Comparison of ENCODE assay signal across 10 cellular contexts in the genomic region with DNA sequence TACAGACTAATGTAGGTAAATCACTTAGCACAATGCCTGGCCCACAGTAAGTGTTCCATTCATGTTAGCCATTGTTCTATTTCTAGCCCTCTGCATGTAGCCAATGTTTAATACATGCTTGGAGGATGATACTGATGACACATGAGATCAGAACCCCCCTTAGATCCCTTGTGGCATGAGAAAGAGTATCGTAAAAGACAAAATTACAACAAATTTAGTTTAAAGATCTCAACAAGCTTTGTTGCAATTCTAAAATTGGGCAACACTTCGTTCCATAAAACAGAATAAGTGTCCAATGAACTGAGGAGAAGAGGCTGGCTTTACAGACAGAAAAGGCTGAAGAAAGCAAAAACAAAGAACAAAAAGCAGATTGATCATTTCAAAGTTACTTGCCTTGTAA.
DNase-seq lines count a peak whose midpoint lies in the region; ATAC-seq and TF ChIP-seq lines count a peak whose summit lies in the region.
"Had no signal": no experiment of that assay in that cellular context is flagged by ENCODE, and none has a peak within 500 bp of the region (broad histone marks: within the 10 kb centered on the region; RNA-seq: fewer than 3 reads in every experiment).

No MANE protein-coding gene starts in this region.

- peaks cover 23% of the 10 kb centered on the region for H3K4me1 Mint-ChIP-seq in endodermal cell

- H3K9me3 Mint-ChIP-seq in endodermal cell = no peaks in the 10 kb centered on the region

- ATAC-seq in GM18909 (IDR thresholded peaks at IDR 0.05; ENCODE audit: poor library complexity, unreplicated experiment) = peak; percentile 10
- peak; percentile 10 for ATAC-seq in HG03571 (IDR thresholded peaks at IDR 0.05; ENCODE audit: unreplicated experiment)
- ATAC-seq in HG02981 (IDR thresholded peaks at IDR 0.05; ENCODE audit: unreplicated experiment) = no peak

- H3K27ac ChIP-seq in endodermal cell (ENCODE audit: low read depth, low read length) (peak overlapping the region; percentile 42), skeletal muscle tissue (ENCODE audit: low read depth, low read length) (peak overlapping the region; percentile 79)

- H3K4me3 ChIP-seq in endodermal cell (ENCODE audit: low read length) (no peak overlapping the region), skeletal muscle tissue (ENCODE audit: low read length in 3 of 3) (peak overlapping the region in 2 of 3 donors; percentile 17 to 52)

- no peaks in the 10 kb centered on the region for H3K36me3 Mint-ChIP-seq in endodermal cell (ENCODE audit: low read depth)

- no peaks in the 10 kb centered on the region for H3K4me1 ChIP-seq in endodermal cell (ENCODE audit: control insufficient read depth, insufficient read depth, low read length)
- H3K4me1 ChIP-seq in skeletal muscle tissue (ENCODE audit: control insufficient read depth in 3 of 3, insufficient read depth in 3 of 3, low read length in 3 of 3) = peaks cover 6 to 18% (median 9%) of the 10 kb centered on the region in 3 donors

- no peak for TF ChIP-seq CTCF in endodermal cell (conservative IDR thresholded peaks at IDR 0.05)

- no peaks in the 10 kb centered on the region for H3K27me3 ChIP-seq in endodermal cell (ENCODE audit: control insufficient read depth, insufficient read depth, low read length, poor library complexity, severe bottlenecking)
- H3K27me3 ChIP-seq in skeletal muscle tissue (ENCODE audit: control insufficient read depth in 3 of 3, insufficient read depth in 3 of 3, low read length in 3 of 3) = no peaks in the 10 kb centered on the region

- H3K9me3 ChIP-seq in endodermal cell (ENCODE audit: control insufficient read depth, low read length) (no peaks in the 10 kb centered on the region), skeletal muscle tissue (ENCODE audit: control insufficient read depth in 3 of 3, low read length in 3 of 3) (no peaks in the 10 kb centered on the region)

- no peak overlapping the region for H3K4me3 Mint-ChIP-seq in endodermal cell

- no peak overlapping the region for H3K27ac Mint-ChIP-seq in endodermal cell

- no peak overlapping the region for H3K9ac ChIP-seq in endodermal cell (ENCODE audit: extremely low read depth, low read length, poor library complexity, severe bottlenecking)
- H3K9ac ChIP-seq in skeletal muscle tissue (ENCODE audit: low read depth in 1 of 3, low read length in 3 of 3) = peak overlapping the region; percentile 23 to 60 (median 56)

- H3K36me3 ChIP-seq in endodermal cell (ENCODE audit: control insufficient read depth, insufficient read depth, low read length) = no peaks in the 10 kb centered on the region
- no peaks in the 10 kb centered on the region for H3K36me3 ChIP-seq in skeletal muscle tissue (ENCODE audit: control insufficient read depth in 3 of 3, insufficient read depth in 3 of 3, low read length in 3 of 3)

- no peak for DNase-seq in endodermal cell
- DNase-seq in DMS 273 treated with DMSO at 0.1 percent for 48 hours (lab: John Stamatoyannopoulos, UW) = no peak
- no peak for DNase-seq in NCI-H1092 treated with DMSO at 0.1 percent for 48 hours (lab: John Stamatoyannopoulos, UW)
- DNase-seq in foreskin melanocyte = no peak
- DNase-seq: activated gamma-delta T cell, NCI-H1092 had no signal

- WGBS in endodermal cell (ENCODE audit: insufficient coverage in 1 of 2, insufficient read length in 1 of 2), 2 experiments = 92 to 100% methylated on average over 2 of the region's 2 CpGs

- H3K27me3 Mint-ChIP-seq in endodermal cell (ENCODE audit: insufficient read depth) = peaks cover 2% of the 10 kb centered on the region
